Comparison of ENCODE assay signal across 8 cellular contexts in the genomic region with DNA sequence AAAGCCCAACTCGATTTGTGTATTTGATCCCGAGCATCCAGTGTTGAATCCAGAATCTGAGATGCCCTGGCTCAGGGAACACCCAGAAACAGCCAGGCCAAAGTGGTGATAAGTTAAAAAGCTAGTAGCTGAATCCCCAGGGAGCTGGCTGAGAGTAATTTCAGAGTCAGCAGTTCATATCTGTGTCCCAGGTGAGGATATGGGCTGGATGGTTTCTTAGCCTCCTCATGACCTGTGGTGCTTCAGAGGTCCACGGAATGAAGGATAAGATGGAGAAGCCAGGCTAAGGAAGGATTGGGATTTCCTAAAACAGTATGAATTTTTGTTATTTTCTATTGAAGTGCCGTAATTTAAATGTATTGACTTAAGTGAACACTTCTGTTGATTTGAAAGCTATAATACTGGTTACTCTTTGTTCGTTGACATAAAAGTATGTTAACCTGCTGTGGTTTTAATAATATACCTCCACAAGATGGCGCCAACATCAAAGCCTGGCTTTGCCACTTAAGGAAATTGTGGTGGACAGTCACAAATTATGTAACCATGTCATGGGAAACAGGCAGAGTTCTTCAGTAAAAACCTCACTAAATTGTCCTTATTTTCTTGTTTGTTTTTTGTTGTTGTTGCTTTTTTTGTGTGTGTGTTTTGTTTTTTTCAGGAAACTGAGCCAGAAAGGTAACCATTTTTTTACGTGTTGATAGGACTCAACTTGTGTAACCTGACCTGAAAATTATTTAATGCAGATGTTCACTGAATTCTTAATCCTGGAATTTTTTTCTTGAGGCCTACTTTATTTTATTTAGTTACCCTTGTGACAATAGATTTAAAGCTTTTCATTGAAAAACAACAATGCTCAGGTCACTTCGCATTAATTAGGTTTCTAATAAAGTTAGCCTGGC. TPM values are rescaled to one million over a fixed set of nuclear protein-coding genes. Genes with fewer than 3 reads are reported as not detected.
DNase-seq lines count a peak whose midpoint lies in the region; ATAC-seq and TF ChIP-seq lines count a peak whose summit lies in the region.

No MANE protein-coding gene starts in this region.

- peaks cover 58% of the 10 kb centered on the region for H3K36me3 ChIP-seq in adipocyte (ENCODE audit: control insufficient read depth, insufficient read depth, low read length, severe bottlenecking)
- H3K36me3 ChIP-seq in gastrocnemius medialis = peaks cover 0 to 21% of the 10 kb centered on the region in 2 donors

- TF ChIP-seq POLR2A in gastrocnemius medialis (IDR thresholded peaks at IDR 0.05) = no peak

- peak; percentile 40 for ATAC-seq in GM21381 (IDR thresholded peaks at IDR 0.05; ENCODE audit: unreplicated experiment)
- peak; percentile 69 for ATAC-seq in left ventricle myocardium superior
- peak; percentile 78 to 85 for ATAC-seq in gastrocnemius medialis
- no peak for ATAC-seq in HG02981 (IDR thresholded peaks at IDR 0.05; ENCODE audit: unreplicated experiment)

- no peak overlapping the region for H3K9ac ChIP-seq in adipocyte (ENCODE audit: low read length)

- H3K4me1 ChIP-seq in adipocyte (ENCODE audit: control insufficient read depth, insufficient read depth, low read length) (peaks cover 55% of the 10 kb centered on the region), gastrocnemius medialis (peaks cover 10 to 17% of the 10 kb centered on the region in 2 donors)

- no peak overlapping the region for H3K4me3 ChIP-seq in adipocyte (ENCODE audit: low read length)
- H3K4me3 ChIP-seq in gastrocnemius medialis = no peak overlapping the region

- in situ Hi-C loops in gastrocnemius medialis (cut with MboI; ENCODE audit: low sequenced_read_pairs in 4 of 4) = loop anchor here (5.0 to 25.0 kb wide), 8 partner anchors 191 to 641 kb away; partner anchors contain the start of genes CDKN2B (in 4 of the 4) and DMRTA1 (in 1 of the 4)

- H3K27me3 ChIP-seq in adipocyte (replicated peaks; ENCODE audit: control insufficient read depth, insufficient read depth, low read length) (no peaks in the 10 kb centered on the region), gastrocnemius medialis (no peaks in the 10 kb centered on the region)

- peak; percentile 84 for DNase-seq in DMS 273 (lab: John Stamatoyannopoulos, UW; ENCODE audit: unreplicated experiment)
- DNase-seq in LHCN-M2 (ENCODE audit: low read depth) = peak; percentile 83
- DNase-seq in RPMI8226 = peak; percentile 81
- peak; percentile 95 for DNase-seq in adipocyte (ENCODE audit: low read depth)
- peak; percentile 37 for DNase-seq in left ventricle myocardium superior
- DNase-seq in gastrocnemius medialis = peak; percentile 39 to 49

- H3K9me3 ChIP-seq in adipocyte (ENCODE audit: control insufficient read depth, low read length) (no peaks in the 10 kb centered on the region), gastrocnemius medialis (no peaks in the 10 kb centered on the region)

- peak overlapping the region in 2 of 4 donors; percentile 3 to 38 for H3K27ac ChIP-seq in gastrocnemius medialis

- intact Hi-C loops in left ventricle myocardium superior (cut with micrococcal nuclease) (loop anchor here (5.0 kb wide), 4 partner anchors 193 to 638 kb away; partner anchors contain the start of gene CDKN2B), gastrocnemius medialis (cut with DNase I; ENCODE audit: low total_unique reads) (loop anchor here (1.0 to 5.0 kb wide), 8 partner anchors 178 to 638 kb away; partner anchors contain the start of genes CDKN2A, CDKN2B and CDKN2B-AS1)

- TF ChIP-seq CTCF in gastrocnemius medialis (IDR thresholded peaks at IDR 0.05 in 4 of 5, conservative IDR thresholded peaks at IDR 0.05 in 1 of 5) = peak; percentile 75 to 89 (median 76)

RNA-seq across cellular contexts. Expression of gene MTAP, which starts 11.4 kb away (rescaled TPM):
- total RNA-seq in LHCN-M2 (2014; rRNA removed) (60.0 and 67.5 TPM in 2 replicates), left ventricle myocardium superior (25.7 TPM), gastrocnemius medialis (10 to 100 TPM in 2 of 4 donors, 1 to 10 TPM in 2; 6.2 to 11.0 (median 9.4) TPM)
- 11.7 TPM for polyA plus RNA-seq in LHCN-M2 (2012)

Comparison
In these comparisons a context has a peak if more than half of its experiments do, and no peak if none do; other contexts are left out.
1. DNase-seq: peak in every context shown above with its lines; median percentile 95 in adipocyte; 84 in DMS 273; 83 in LHCN-M2; 81 in RPMI8226; 44 in gastrocnemius medialis; 37 in left ventricle myocardium superior.